Comparison of ENCODE assay signal across 8 cellular contexts in the genomic region with DNA sequence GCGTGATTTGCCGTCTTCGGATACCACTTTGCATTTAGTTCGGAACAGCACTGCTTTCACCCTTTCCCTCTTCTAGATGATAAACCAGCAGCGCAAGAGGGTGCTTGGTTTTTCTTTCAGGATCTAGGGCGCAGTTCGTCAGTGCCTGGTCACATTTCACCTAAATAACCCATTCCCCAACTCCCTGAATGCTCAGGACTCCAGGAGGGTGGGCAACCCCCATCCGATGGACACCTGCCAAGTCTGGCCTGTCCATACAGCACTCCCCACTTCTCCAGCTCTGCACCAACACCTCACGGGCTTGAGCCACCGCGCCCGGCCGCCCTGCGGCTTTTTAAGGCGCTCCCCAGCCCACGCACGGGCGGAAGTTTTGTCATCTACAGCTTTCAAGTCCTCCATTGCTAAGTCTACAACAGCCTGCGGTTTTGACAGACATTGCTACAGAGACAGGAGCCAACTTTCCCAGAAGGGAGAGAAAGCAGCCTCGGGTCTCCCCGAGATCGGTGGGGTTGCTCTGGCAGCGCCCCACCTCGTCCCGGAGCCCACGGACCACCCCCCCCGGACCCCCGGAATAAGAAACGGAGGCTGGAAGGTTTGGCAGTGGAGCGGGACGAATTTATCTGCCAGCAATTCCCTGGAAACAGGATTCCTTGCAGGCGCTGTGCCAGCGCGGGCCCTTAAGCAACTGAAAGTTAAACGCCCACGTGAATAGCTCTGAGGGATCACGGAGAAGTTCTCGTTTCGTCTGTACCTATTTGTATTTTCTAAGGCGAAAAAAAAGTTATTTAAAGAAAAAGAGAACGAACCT. TPM values are rescaled to one million over a fixed set of nuclear protein-coding genes. Genes with fewer than 3 reads are reported as not detected.
DNase-seq lines count a peak whose midpoint lies in the region; ATAC-seq lines count a peak whose summit lies in the region.

No MANE protein-coding gene starts in this region.

- H3K4me3 Mint-ChIP-seq in activated naive CD4-positive, alpha-beta T cell treated with anti-CD3 and anti-CD28 coated beads for 36 hours, result peak overlapping the region; percentile 82

- CTCF ChIA-PET in activated naive CD4-positive, alpha-beta T cell treated with anti-CD3 and anti-CD28 coated beads for 36 hours (lab: Charles Lee), result interaction anchor here (1.0 to 2.4 kb wide), 4 partner anchors 39 to 180 kb away, joined by 3 to 12 read pairs (median 5); a partner anchor contains a TSS

- peak overlapping the region; percentile 25; the same call in 1 of the 2 replicates for H3K27ac ChIP-seq in GM23248
- peak overlapping the region; percentile 5 for H3K27ac ChIP-seq in right cardiac atrium (ENCODE audit: low read length)
- H3K27ac ChIP-seq in skeletal muscle tissue (ENCODE audit: low read depth, low read length), result no peak overlapping the region

- in situ Hi-C loops in GM23248 (cut with MboI), result no loop called here

- peaks cover 42% of the 10 kb centered on the region for H3K9me3 Mint-ChIP-seq in activated naive CD4-positive, alpha-beta T cell treated with anti-CD3 and anti-CD28 coated beads for 36 hours

- intact Hi-C loops in activated naive CD4-positive, alpha-beta T cell treated with anti-CD3 and anti-CD28 coated beads for 36 hours (cut with micrococcal nuclease), result loop anchor here (1.0 to 5.0 kb wide), 5 partner anchors 39 to 325 kb away; a partner anchor contains a TSS
- intact Hi-C loops in right cardiac atrium (cut with DNase I), result no loop called here

- H3K36me3 Mint-ChIP-seq in activated naive CD4-positive, alpha-beta T cell treated with anti-CD3 and anti-CD28 coated beads for 36 hours (ENCODE audit: low read depth), result peaks cover 69% of the 10 kb centered on the region

- peak overlapping the region; percentile 95 for H2AFZ ChIP-seq in GM23248

- H3K27me3 ChIP-seq in GM23248 (replicated peaks; ENCODE audit: insufficient read depth) (peaks cover 58% of the 10 kb centered on the region), right cardiac atrium (ENCODE audit: control insufficient read depth, insufficient read depth) (no peaks in the 10 kb centered on the region), skeletal muscle tissue (ENCODE audit: control insufficient read depth in 3 of 3, insufficient read depth in 3 of 3, low read length in 3 of 3) (peaks cover 53 to 66% (median 58%) of the 10 kb centered on the region in 3 donors)

- H4K20me1 ChIP-seq in GM23248 (ENCODE audit: insufficient read depth), result no peaks in the 10 kb centered on the region

- H3K36me3 ChIP-seq in GM23248 (ENCODE audit: low read depth), result no peaks in the 10 kb centered on the region
- no peaks in the 10 kb centered on the region for H3K36me3 ChIP-seq in skeletal muscle tissue (ENCODE audit: control insufficient read depth in 3 of 3, insufficient read depth in 3 of 3, low read length in 3 of 3)

- H3K4me1 Mint-ChIP-seq in activated naive CD4-positive, alpha-beta T cell treated with anti-CD3 and anti-CD28 coated beads for 36 hours (ENCODE audit: low read depth), result peaks cover 27% of the 10 kb centered on the region

- no peaks in the 10 kb centered on the region for H3K9me2 ChIP-seq in GM23248 (ENCODE audit: insufficient read depth)

- peak overlapping the region; percentile 95 for H3K4me3 ChIP-seq in GM23248
- peak overlapping the region; percentile 82 for H3K4me3 ChIP-seq in right cardiac atrium (ENCODE audit: low read length)
- H3K4me3 ChIP-seq in skeletal muscle tissue (ENCODE audit: low read length in 3 of 3), result peak overlapping the region; percentile 69 to 77 (median 76)

- peak; percentile 63 to 84 for ATAC-seq in right cardiac atrium
- ATAC-seq in GM18517 (IDR thresholded peaks at IDR 0.05; ENCODE audit: unreplicated experiment), result no peak

- H3K9ac ChIP-seq in GM23248, result peak overlapping the region; percentile 76
- H3K9ac ChIP-seq in skeletal muscle tissue (ENCODE audit: low read depth in 1 of 3, low read length in 3 of 3), result peak overlapping the region in 2 of 3 donors; percentile 55 to 68

- DNase-seq in GM23248, result peak; percentile 91
- peak; percentile 19 for DNase-seq in SIG-M5 (lab: John Stamatoyannopoulos, UW)
- peak; percentile 90 for DNase-seq in activated naive CD4-positive, alpha-beta T cell treated with anti-CD3 and anti-CD28 coated beads for 36 hours
- peak; percentile 66 to 83 (median 77) for DNase-seq in right cardiac atrium
- no peak for DNase-seq in NCI-H1436 (lab: John Stamatoyannopoulos, UW)
- DNase-seq in NCI-H524 treated with DMSO at 0.1 percent for 48 hours (lab: John Stamatoyannopoulos, UW), result no peak

- no peaks in the 10 kb centered on the region for H3K79me2 ChIP-seq in GM23248 (ENCODE audit: insufficient read depth)

- 13 to 14% methylated on average over 41 of the region's 41 CpGs for WGBS in GM23248 (ENCODE audit: low coverage in 1 of 2, low lambda C conversion rate in 2 of 2, missing lambda C conversion rate in 2 of 2), 2 experiments
- 9% methylated on average over 41 of the region's 41 CpGs for WGBS in right cardiac atrium

- H3K4me1 ChIP-seq in GM23248 (ENCODE audit: insufficient read depth), result no peaks in the 10 kb centered on the region
- H3K4me1 ChIP-seq in right cardiac atrium (ENCODE audit: control insufficient read depth, insufficient read depth, low read length), result peaks cover 5% of the 10 kb centered on the region
- H3K4me1 ChIP-seq in skeletal muscle tissue (ENCODE audit: control insufficient read depth in 3 of 3, insufficient read depth in 3 of 3, low read length in 3 of 3), result peaks cover 9 to 11% (median 10%) of the 10 kb centered on the region in 3 donors

- peak overlapping the region; percentile 83 for H3K27ac Mint-ChIP-seq in activated naive CD4-positive, alpha-beta T cell treated with anti-CD3 and anti-CD28 coated beads for 36 hours

- H3K9me3 ChIP-seq in GM23248 (ENCODE audit: low read depth) (no peaks in the 10 kb centered on the region), right cardiac atrium (ENCODE audit: control insufficient read depth, low read length) (no peaks in the 10 kb centered on the region), skeletal muscle tissue (ENCODE audit: control insufficient read depth in 3 of 3, low read length in 3 of 3) (no peaks in the 10 kb centered on the region)

- peak overlapping the region; percentile 99 for H3K4me2 ChIP-seq in GM23248 (ENCODE audit: unreplicated experiment)

- H3K27me3 Mint-ChIP-seq in activated naive CD4-positive, alpha-beta T cell treated with anti-CD3 and anti-CD28 coated beads for 36 hours (ENCODE audit: low read depth), result no peaks in the 10 kb centered on the region

- no peaks in the 10 kb centered on the region for H3F3A ChIP-seq in GM23248 (ENCODE audit: insufficient read depth)

RNA-seq across cellular contexts. Expression of a gene that starts 38.6 kb away (rescaled TPM):
- total RNA-seq in GM23248 (2014; rRNA removed; shearing (Covaris generic)), result 1.6 and 2.4 TPM in 2 replicates
- polyA plus RNA-seq in GM23248 (2016; fragmentation: Nextera tagmentation; extraction: Ambion mirVana), result 3.9 and 4.8 TPM in 2 replicates
- 10 to 100 TPM; 28.6 to 30.1 TPM for total RNA-seq in activated naive CD4-positive, alpha-beta T cell treated with anti-CD3 and anti-CD28 coated beads for 36 hours
- 1 to 10 TPM; 4.7 to 7.9 (median 6.8) TPM for total RNA-seq in right cardiac atrium
- polyA plus RNA-seq in right cardiac atrium, result 0.95 TPM
- 1.0 TPM for total RNA-seq in skeletal muscle tissue

RNA-seq across cellular contexts. Expression of a gene that starts 50.4 kb away (rescaled TPM):
- total RNA-seq in GM23248 (2014; rRNA removed; shearing (Covaris generic)), result 0.11 TPM in 1 of 2 replicates, not detected in the other
- polyA plus RNA-seq in GM23248 (2016; fragmentation: Nextera tagmentation; extraction: Ambion mirVana), result not detected in 2 replicates
- total RNA-seq in activated naive CD4-positive, alpha-beta T cell treated with anti-CD3 and anti-CD28 coated beads for 36 hours, result 10 to 100 TPM; 23.5 to 25.2 TPM
- 1 to 10 TPM in 1 of 4 donors, under 1 TPM in 3; 0.23 to 1.0 (median 0.55) TPM for total RNA-seq in right cardiac atrium
- polyA plus RNA-seq in right cardiac atrium, result 0.36 TPM
- total RNA-seq in skeletal muscle tissue, result 0.52 TPM

RNA-seq across cellular contexts. Expression of a gene that starts 54.8 kb away (rescaled TPM):
- total RNA-seq in GM23248 (2014; rRNA removed; shearing (Covaris generic)), result 32.0 and 41.2 TPM in 2 replicates
- polyA plus RNA-seq in GM23248 (2016; fragmentation: Nextera tagmentation; extraction: Ambion mirVana) (15.1 and 15.9 TPM in 2 replicates), right cardiac atrium (2.1 TPM)
- total RNA-seq in activated naive CD4-positive, alpha-beta T cell treated with anti-CD3 and anti-CD28 coated beads for 36 hours, result 1 to 10 TPM; 5.3 to 5.6 TPM
- total RNA-seq in right cardiac atrium (1 to 10 TPM; 3.6 to 6.0 (median 4.9) TPM), skeletal muscle tissue (16.7 TPM)

Comparison
In these comparisons a context has a peak if more than half of its experiments do, and no peak if none do; other contexts are left out.
1. DNase-seq: peak in GM23248 (single experiment), SIG-M5 (single experiment), activated naive CD4-positive, alpha-beta T cell treated with anti-CD3 and anti-CD28 coated beads for 36 hours (single experiment) and right cardiac atrium (3 of 3); none in NCI-H1436 (single experiment) and NCI-H524 treated with DMSO at 0.1 percent for 48 hours (single experiment).
2. RNA of a gene that starts 50.4 kb away (total RNA-seq): 23.5 to 25.2 TPM in activated naive CD4-positive, alpha-beta T cell treated with anti-CD3 and anti-CD28 coated beads for 36 hours; 0.23 to 1.0 TPM in right cardiac atrium, 0.52 TPM in skeletal muscle tissue (single experiment) and 0.11 TPM in GM23248; every median in the first group is over 10 times any median in the second.
3. Peak in every context shown above with its lines, with median percentiles within 50 percentile points of each other: H3K4me3 ChIP-seq.